ENCODE assay signal across 1 cellular context in the genomic region with DNA sequence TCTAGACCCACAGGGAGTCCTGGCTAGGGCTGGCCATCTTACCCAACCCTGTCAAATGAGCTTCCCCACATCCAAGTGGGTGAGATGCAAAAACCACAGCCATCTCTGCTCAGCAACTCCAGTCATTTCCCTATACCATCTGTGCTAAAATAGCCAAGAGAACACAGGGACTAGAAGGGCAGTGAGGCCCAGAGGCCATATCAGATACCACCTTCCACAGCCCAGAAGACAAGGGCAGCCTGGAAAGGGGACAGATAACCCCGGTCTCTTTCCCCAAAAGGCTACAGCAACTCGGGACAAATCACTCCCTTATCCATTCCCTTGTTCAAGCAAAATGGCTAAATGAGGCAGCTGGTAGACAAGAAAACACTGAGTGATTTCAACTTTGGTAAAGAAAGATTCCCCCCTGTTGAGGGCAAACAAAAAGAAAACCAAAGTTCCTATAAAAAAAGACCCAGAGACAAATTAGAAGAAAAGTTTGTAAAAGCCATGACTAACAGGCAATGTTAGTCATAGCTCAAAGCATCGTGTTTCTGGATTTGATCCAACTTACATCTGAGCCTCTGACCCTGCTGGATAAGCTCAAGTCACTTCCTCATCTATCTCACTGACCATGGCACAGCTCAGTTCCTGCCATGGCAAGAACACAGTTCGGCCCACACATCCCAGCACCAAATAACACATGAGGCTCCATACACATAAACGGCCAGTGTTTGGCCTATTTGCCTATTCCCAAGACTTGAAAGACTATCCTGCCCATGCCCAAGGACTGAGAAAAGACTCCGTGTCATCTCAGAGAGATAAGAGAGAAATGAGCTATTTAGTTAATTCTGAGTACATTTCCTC.
A peak's percentile ranks its signal among the peaks of the same experiment; 100 is the strongest.
TF ChIP-seq lines count a peak whose summit lies in the region.

No MANE protein-coding gene starts in this region.

TF ChIP-seq in K562, 482 proteins besides CTCF, POLR2A, EP300 and RAD21 (continued from another document and continues in another):
- TF ChIP-seq, protein P1, sequence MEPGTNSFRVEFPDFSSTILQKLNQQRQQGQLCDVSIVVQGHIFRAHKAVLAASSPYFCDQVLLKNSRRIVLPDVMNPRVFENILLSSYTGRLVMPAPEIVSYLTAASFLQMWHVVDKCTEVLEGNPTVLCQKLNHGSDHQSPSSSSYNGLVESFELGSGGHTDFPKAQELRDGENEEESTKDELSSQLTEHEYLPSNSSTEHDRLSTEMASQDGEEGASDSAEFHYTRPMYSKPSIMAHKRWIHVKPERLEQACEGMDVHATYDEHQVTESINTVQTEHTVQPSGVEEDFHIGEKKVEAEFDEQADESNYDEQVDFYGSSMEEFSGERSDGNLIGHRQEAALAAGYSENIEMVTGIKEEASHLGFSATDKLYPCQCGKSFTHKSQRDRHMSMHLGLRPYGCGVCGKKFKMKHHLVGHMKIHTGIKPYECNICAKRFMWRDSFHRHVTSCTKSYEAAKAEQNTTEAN (CRISPR knock-in tag; IDR thresholded peaks at IDR 0.05) = no peak
- TF ChIP-seq, protein P2, sequence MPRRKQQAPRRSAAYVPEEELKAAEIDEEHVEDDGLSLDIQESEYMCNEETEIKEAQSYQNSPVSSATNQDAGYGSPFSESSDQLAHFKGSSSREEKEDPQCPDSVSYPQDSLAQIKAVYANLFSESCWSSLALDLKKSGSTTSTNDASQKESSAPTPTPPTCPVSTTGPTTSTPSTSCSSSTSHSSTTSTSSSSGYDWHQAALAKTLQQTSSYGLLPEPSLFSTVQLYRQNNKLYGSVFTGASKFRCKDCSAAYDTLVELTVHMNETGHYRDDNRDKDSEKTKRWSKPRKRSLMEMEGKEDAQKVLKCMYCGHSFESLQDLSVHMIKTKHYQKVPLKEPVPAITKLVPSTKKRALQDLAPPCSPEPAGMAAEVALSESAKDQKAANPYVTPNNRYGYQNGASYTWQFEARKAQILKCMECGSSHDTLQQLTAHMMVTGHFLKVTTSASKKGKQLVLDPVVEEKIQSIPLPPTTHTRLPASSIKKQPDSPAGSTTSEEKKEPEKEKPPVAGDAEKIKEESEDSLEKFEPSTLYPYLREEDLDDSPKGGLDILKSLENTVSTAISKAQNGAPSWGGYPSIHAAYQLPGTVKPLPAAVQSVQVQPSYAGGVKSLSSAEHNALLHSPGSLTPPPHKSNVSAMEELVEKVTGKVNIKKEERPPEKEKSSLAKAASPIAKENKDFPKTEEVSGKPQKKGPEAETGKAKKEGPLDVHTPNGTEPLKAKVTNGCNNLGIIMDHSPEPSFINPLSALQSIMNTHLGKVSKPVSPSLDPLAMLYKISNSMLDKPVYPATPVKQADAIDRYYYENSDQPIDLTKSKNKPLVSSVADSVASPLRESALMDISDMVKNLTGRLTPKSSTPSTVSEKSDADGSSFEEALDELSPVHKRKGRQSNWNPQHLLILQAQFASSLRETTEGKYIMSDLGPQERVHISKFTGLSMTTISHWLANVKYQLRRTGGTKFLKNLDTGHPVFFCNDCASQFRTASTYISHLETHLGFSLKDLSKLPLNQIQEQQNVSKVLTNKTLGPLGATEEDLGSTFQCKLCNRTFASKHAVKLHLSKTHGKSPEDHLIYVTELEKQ (CRISPR knock-in tag; IDR thresholded peaks at IDR 0.05) = no peak
- no peak for TF ChIP-seq COPS2 (conservative IDR thresholded peaks at IDR 0.05)
- TF ChIP-seq, protein P3, sequence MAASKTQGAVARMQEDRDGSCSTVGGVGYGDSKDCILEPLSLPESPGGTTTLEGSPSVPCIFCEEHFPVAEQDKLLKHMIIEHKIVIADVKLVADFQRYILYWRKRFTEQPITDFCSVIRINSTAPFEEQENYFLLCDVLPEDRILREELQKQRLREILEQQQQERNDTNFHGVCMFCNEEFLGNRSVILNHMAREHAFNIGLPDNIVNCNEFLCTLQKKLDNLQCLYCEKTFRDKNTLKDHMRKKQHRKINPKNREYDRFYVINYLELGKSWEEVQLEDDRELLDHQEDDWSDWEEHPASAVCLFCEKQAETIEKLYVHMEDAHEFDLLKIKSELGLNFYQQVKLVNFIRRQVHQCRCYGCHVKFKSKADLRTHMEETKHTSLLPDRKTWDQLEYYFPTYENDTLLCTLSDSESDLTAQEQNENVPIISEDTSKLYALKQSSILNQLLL (CRISPR knock-in tag; IDR thresholded peaks at IDR 0.05; ENCODE audit: borderline replicate concordance) = no peak
- no peak for TF ChIP-seq SMC3 (conservative IDR thresholded peaks at IDR 0.05; ENCODE audit: insufficient read depth, low read depth, low read length)
- TF ChIP-seq SPI1 (IDR thresholded peaks at IDR 0.05; ENCODE audit: borderline replicate concordance, low read depth, low read length) = peak; percentile 98
- TF ChIP-seq RBM14 (IDR thresholded peaks at IDR 0.05; ENCODE audit: borderline replicate concordance, insufficient read depth, low read depth, low read length) = no peak
- peak; percentile 72; the same call in 1 of the 2 replicates for TF ChIP-seq ZNF644 (tag; IDR thresholded peaks at IDR 0.05; ENCODE audit: low read depth)
- TF ChIP-seq, protein P4, sequence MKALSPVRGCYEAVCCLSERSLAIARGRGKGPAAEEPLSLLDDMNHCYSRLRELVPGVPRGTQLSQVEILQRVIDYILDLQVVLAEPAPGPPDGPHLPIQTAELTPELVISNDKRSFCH (CRISPR knock-in tag; IDR thresholded peaks at IDR 0.05) = no peak
- TF ChIP-seq, protein P4 (tag; IDR thresholded peaks at IDR 0.05) = 0 out of 2 replicates have a peak, but pooled peaks have one; percentile 25
- TF ChIP-seq, protein P5, sequence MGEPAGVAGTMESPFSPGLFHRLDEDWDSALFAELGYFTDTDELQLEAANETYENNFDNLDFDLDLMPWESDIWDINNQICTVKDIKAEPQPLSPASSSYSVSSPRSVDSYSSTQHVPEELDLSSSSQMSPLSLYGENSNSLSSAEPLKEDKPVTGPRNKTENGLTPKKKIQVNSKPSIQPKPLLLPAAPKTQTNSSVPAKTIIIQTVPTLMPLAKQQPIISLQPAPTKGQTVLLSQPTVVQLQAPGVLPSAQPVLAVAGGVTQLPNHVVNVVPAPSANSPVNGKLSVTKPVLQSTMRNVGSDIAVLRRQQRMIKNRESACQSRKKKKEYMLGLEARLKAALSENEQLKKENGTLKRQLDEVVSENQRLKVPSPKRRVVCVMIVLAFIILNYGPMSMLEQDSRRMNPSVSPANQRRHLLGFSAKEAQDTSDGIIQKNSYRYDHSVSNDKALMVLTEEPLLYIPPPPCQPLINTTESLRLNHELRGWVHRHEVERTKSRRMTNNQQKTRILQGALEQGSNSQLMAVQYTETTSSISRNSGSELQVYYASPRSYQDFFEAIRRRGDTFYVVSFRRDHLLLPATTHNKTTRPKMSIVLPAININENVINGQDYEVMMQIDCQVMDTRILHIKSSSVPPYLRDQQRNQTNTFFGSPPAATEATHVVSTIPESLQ (CRISPR knock-in tag; IDR thresholded peaks at IDR 0.05) = no peak
- TF ChIP-seq ZNF174 (CRISPR knock-in tag; IDR thresholded peaks at IDR 0.05) = no peak
- peak; percentile 28 to 54; a peak in 3 of 4 replicates for TF ChIP-seq NRF1 (conservative IDR thresholded peaks at IDR 0.05 in 1 of 2, IDR thresholded peaks at IDR 0.05 in 1 of 2)
- no peak for TF ChIP-seq ZNF778 (CRISPR knock-in tag; IDR thresholded peaks at IDR 0.05)
- TF ChIP-seq SETDB1 (IDR thresholded peaks at IDR 0.05; ENCODE audit: low read length) = no peak
- TF ChIP-seq, protein P6, sequence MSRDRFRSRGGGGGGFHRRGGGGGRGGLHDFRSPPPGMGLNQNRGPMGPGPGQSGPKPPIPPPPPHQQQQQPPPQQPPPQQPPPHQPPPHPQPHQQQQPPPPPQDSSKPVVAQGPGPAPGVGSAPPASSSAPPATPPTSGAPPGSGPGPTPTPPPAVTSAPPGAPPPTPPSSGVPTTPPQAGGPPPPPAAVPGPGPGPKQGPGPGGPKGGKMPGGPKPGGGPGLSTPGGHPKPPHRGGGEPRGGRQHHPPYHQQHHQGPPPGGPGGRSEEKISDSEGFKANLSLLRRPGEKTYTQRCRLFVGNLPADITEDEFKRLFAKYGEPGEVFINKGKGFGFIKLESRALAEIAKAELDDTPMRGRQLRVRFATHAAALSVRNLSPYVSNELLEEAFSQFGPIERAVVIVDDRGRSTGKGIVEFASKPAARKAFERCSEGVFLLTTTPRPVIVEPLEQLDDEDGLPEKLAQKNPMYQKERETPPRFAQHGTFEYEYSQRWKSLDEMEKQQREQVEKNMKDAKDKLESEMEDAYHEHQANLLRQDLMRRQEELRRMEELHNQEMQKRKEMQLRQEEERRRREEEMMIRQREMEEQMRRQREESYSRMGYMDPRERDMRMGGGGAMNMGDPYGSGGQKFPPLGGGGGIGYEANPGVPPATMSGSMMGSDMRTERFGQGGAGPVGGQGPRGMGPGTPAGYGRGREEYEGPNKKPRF (IDR thresholded peaks at IDR 0.05; ENCODE audit: low read depth, low read length) = no peak
- no peak for TF ChIP-seq HNRNPL (IDR thresholded peaks at IDR 0.05; ENCODE audit: low read depth, low read length)
- TF ChIP-seq HSF4 (CRISPR knock-in tag; IDR thresholded peaks at IDR 0.05; ENCODE audit: borderline replicate concordance) = no peak
- no peak for TF ChIP-seq HDGF (IDR thresholded peaks at IDR 0.05)
- TF ChIP-seq ZNF175 (CRISPR knock-in tag; IDR thresholded peaks at IDR 0.05; ENCODE audit: low read depth) = no peak; the same call in 1 of the 2 replicates
- no peak for TF ChIP-seq NFYB (IDR thresholded peaks at IDR 0.05; ENCODE audit: extremely low read depth, insufficient read length)
- TF ChIP-seq KLF10 (CRISPR knock-in tag; IDR thresholded peaks at IDR 0.05) = no peak
- no peak for TF ChIP-seq ZNF143 (CRISPR knock-in tag; IDR thresholded peaks at IDR 0.05)
- no peak for TF ChIP-seq PHB (CRISPR knock-in tag; IDR thresholded peaks at IDR 0.05)
- 0 out of 2 replicates have a peak, but pooled peaks have one; percentile 23 for TF ChIP-seq MTA1 (IDR thresholded peaks at IDR 0.05; ENCODE audit: borderline replicate concordance)
- TF ChIP-seq U2AF1 (optimal IDR thresholded peaks at IDR 0.05; ENCODE audit: low read depth, low read length) = no peak
- no peak; the same call in 1 of the 2 replicates for TF ChIP-seq ZKSCAN1 (IDR thresholded peaks at IDR 0.05; ENCODE audit: low read depth, low read length)
- TF ChIP-seq POLR2G (IDR thresholded peaks at IDR 0.05; ENCODE audit: low read depth, low read length) = no peak
- TF ChIP-seq, protein P7, sequence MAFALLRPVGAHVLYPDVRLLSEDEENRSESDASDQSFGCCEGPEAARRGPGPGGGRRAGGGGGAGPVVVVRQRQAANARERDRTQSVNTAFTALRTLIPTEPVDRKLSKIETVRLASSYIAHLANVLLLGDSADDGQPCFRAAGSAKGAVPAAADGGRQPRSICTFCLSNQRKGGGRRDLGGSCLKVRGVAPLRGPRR (CRISPR knock-in tag; IDR thresholded peaks at IDR 0.05) = no peak
- TF ChIP-seq, protein P8, sequence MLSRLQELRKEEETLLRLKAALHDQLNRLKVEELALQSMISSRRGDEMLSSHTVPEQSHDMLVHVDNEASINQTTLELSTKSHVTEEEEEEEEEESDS (CRISPR knock-in tag; IDR thresholded peaks at IDR 0.05) = no peak
- TF ChIP-seq TAF15 (IDR thresholded peaks at IDR 0.05; ENCODE audit: low read depth, low read length) = no peak
- TF ChIP-seq LCOR (CRISPR knock-in tag; IDR thresholded peaks at IDR 0.05) = no peak; the same call in 1 of the 2 replicates
- TF ChIP-seq SMAD3 (CRISPR knock-in tag; conservative IDR thresholded peaks at IDR 0.05) = no peak
- TF ChIP-seq, protein P9, sequence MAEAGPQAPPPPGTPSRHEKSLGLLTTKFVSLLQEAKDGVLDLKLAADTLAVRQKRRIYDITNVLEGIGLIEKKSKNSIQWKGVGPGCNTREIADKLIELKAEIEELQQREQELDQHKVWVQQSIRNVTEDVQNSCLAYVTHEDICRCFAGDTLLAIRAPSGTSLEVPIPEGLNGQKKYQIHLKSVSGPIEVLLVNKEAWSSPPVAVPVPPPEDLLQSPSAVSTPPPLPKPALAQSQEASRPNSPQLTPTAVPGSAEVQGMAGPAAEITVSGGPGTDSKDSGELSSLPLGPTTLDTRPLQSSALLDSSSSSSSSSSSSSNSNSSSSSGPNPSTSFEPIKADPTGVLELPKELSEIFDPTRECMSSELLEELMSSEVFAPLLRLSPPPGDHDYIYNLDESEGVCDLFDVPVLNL (CRISPR knock-in tag; IDR thresholded peaks at IDR 0.05; ENCODE audit: low read depth) = no peak
- TF ChIP-seq ZNF41 (CRISPR knock-in tag; conservative IDR thresholded peaks at IDR 0.05) = no peak
- peak; percentile 23; the same call in 1 of the 2 replicates for TF ChIP-seq BACH1 (tag; IDR thresholded peaks at IDR 0.05)
- TF ChIP-seq, protein P10, sequence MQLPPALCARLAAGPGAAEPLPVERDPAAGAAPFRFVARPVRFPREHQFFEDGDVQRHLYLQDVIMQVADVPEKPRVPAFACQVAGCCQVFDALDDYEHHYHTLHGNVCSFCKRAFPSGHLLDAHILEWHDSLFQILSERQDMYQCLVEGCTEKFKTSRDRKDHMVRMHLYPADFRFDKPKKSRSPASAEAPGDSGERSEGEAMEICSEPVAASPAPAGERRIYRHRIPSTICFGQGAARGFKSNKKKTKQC (CRISPR knock-in tag; IDR thresholded peaks at IDR 0.05) = no peak
- peak; percentile 40; the same call in 1 of the 2 replicates for TF ChIP-seq PHF21A (IDR thresholded peaks at IDR 0.05; ENCODE audit: borderline replicate concordance, low read depth)
- TF ChIP-seq, protein P11, sequence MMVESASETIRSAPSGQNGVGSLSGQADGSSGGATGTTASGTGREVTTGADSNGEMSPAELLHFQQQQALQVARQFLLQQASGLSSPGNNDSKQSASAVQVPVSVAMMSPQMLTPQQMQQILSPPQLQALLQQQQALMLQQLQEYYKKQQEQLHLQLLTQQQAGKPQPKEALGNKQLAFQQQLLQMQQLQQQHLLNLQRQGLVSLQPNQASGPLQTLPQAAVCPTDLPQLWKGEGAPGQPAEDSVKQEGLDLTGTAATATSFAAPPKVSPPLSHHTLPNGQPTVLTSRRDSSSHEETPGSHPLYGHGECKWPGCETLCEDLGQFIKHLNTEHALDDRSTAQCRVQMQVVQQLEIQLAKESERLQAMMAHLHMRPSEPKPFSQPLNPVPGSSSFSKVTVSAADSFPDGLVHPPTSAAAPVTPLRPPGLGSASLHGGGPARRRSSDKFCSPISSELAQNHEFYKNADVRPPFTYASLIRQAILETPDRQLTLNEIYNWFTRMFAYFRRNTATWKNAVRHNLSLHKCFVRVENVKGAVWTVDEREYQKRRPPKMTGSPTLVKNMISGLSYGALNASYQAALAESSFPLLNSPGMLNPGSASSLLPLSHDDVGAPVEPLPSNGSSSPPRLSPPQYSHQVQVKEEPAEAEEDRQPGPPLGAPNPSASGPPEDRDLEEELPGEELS (CRISPR knock-in tag; IDR thresholded peaks at IDR 0.05; ENCODE audit: borderline replicate concordance) = no peak
- TF ChIP-seq ZNF780A (CRISPR knock-in tag; IDR thresholded peaks at IDR 0.05) = no peak
- TF ChIP-seq NFE2L1 (tag; IDR thresholded peaks at IDR 0.05; ENCODE audit: borderline replicate concordance, low read depth) = no peak
- no peak for TF ChIP-seq ZNF717 (CRISPR knock-in tag; IDR thresholded peaks at IDR 0.05)
- TF ChIP-seq BCL6 (CRISPR knock-in tag; IDR thresholded peaks at IDR 0.05) = no peak
